Comparison of ENCODE assay signal across 13 cellular contexts in the genomic region with DNA sequence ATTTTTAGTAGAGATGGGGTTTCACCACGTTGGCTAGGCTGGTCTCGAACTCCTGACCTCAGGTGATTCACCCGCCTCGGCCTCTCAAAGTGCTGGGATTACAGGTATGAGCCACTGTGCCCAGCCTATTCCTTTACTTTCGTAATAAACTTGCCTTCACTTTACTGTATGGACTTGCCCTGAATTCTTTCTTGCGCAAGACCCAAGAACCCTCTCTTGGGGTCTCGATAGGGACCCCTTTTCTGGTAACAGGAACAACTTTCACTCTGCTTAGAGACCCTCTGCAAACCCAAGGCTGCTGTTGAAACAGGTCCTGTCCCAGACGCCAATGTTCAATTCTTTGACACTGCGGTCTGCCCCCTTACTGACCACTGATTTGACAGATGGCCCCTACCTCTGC. TPM values are rescaled to one million over a fixed set of nuclear protein-coding genes. Genes with fewer than 3 reads are reported as not detected.
"Had no signal": no experiment of that assay in that cellular context is flagged by ENCODE, and none has a peak within 500 bp of the region (broad histone marks: within the 10 kb centered on the region; RNA-seq: fewer than 3 reads in every experiment).

No MANE protein-coding gene starts in this region.

RNA-seq across cellular contexts. Expression of gene ADRA1D, which starts 29.7 kb away (rescaled TPM):
- total RNA-seq: activated naive CD4-positive, alpha-beta T cell treated with anti-CD3 and anti-CD28 coated beads for 36 hours; activated naive CD4-positive, alpha-beta T cell treated with anti-CD3 and anti-CD28 coated beads, Interleukin-2, amount 50 U/mL, for 72 hours; activated naive CD8-positive, alpha-beta T cell treated with anti-CD3 and anti-CD28 coated beads for 36 hours; activated naive CD8-positive, alpha-beta T cell treated with anti-CD3 and anti-CD28 coated beads, Interleukin-2, amount 10 ng/mL, durations not matched to agents 7 days and 5 days; activated T-cell treated with anti-CD3 and anti-CD28 coated beads, Interleukin-2, amount 50 U/mL, for 4 hours; activated T-cell treated with anti-CD3 and anti-CD28 coated beads, Interleukin-2, amount 50 U/mL, for 72 hours; activated T-helper 1 cell treated with anti-CD3 and anti-CD28 coated beads, Interleukin-12 subunit alpha, Interleukin-12 subunit beta, Interleukin-2, Interleukin-4 antibody, amounts not matched to agents 30 ng/mL and 10 ng/mL and 1 ng/mL, durations not matched to agents 14 hours and 24 hours and 36 hours; activated T-helper 17 cell treated with anti-CD3 and anti-CD28 coated beads, Interleukin-2, amount 50 U/mL, for 72 hours; activated T-helper 2 cell treated with anti-CD3 and anti-CD28 coated beads, Interferon-gamma antibody, Interleukin-2, Interleukin-4, amounts not matched to agents 10 μg/mL and 5 μg/mL and 100 μg/mL, durations not matched to agents 14 hours and 24 hours and 36 hours; astrocyte; body of pancreas; bronchial epithelial cell; chondrocyte had no signal
